17 cellular contexts compared by ENCODE assay signal in genomic region chr4:56930638-56931037, GRCh38. TPM values are rescaled to one million over a fixed set of nuclear protein-coding genes. Genes with fewer than 3 reads are reported as not detected.
DNase-seq lines count a peak whose midpoint lies in the region; ATAC-seq, FAIRE-seq and TF ChIP-seq lines count a peak whose summit lies in the region.
"Had no signal": no experiment of that assay in that cellular context is flagged by ENCODE, and none has a peak within 500 bp of the region (broad histone marks: within the 10 kb centered on the region; RNA-seq: fewer than 3 reads in every experiment).

No MANE protein-coding gene starts in this region.

- H3K4me2 ChIP-seq in HepG2 (ENCODE audit: low read depth, low read length): no peak overlapping the region
- H3K4me2 ChIP-seq: BLaER1 had no signal

- H3K27ac ChIP-seq in VCaP (peak overlapping the region; percentile 53), HepG2 (ENCODE audit: extremely low read length, insufficient read depth, low read length) (no peak overlapping the region), coronary artery (no peak overlapping the region)
- H3K27ac ChIP-seq: BLaER1, GM23248 had no signal

- TF ChIP-seq CTCF in VCaP (conservative IDR thresholded peaks at IDR 0.05): no peak
- no peak for TF ChIP-seq CTCF in HepG2 (CRISPR knock-in tag; IDR thresholded peaks at IDR 0.05)
- TF ChIP-seq CTCF in coronary artery (IDR thresholded peaks at IDR 0.05): no peak

- H3K27ac Mint-ChIP-seq in stimulated activated effector memory CD8-positive, alpha-beta T cell treated with anti-CD3 and anti-CD28 coated beads, Interleukin-12 subunit alpha, Interleukin-12 subunit beta, amount 100 ng/mL, for 72 hours: peak overlapping the region; percentile 10

- no peaks in the 10 kb centered on the region for H3K79me2 ChIP-seq in HepG2 (ENCODE audit: insufficient read depth, low read length)

- intact Hi-C loops in HepG2 (cut with micrococcal nuclease; ENCODE audit: unreplicated experiment): no loop called here

- in situ Hi-C loops in HepG2 (cut with HindIII; ENCODE audit: extremely low pct_ligation_motif_present, low pct_unique_long_range_greater_than_20kb): no loop called here

- CTCF ChIA-PET in HepG2 (lab: Yijun Ruan, JAX; ENCODE audit: low intra/inter-chr PET ratio, low total read pairs): no interaction called here

- TF ChIP-seq EP300 in HepG2 (IDR thresholded peaks at IDR 0.05; ENCODE audit: low read depth in 2 of 2, low read length in 2 of 2) (no peak), HepG2 (CRISPR knock-in tag; IDR thresholded peaks at IDR 0.05; ENCODE audit: borderline replicate concordance) (no peak)

- 87% methylated on average over 2 of the region's 7 CpGs for WGBS in HepG2 (ENCODE audit: low lambda C conversion rate)

- no peak overlapping the region for H3K4me3 Mint-ChIP-seq in stimulated activated effector memory CD8-positive, alpha-beta T cell treated with anti-CD3 and anti-CD28 coated beads, Interleukin-12 subunit alpha, Interleukin-12 subunit beta, amount 100 ng/mL, for 72 hours
- H3K4me3 Mint-ChIP-seq: CD8-positive, alpha-beta memory T cell had no signal

- no peaks in the 10 kb centered on the region for H3K4me1 ChIP-seq in HepG2 (ENCODE audit: insufficient read depth, low read length)
- H3K4me1 ChIP-seq: BLaER1, Caco-2 had no signal

- no peak for FAIRE-seq in HepG2 (lab: Jason Lieb, UNC)
- FAIRE-seq: H54 had no signal

- ATAC-seq in HepG2 (peak; percentile 29; the same call in 2 of the 3 replicates), GM21737 (IDR thresholded peaks at IDR 0.05; ENCODE audit: unreplicated experiment) (no peak)
- ATAC-seq in stimulated activated effector memory CD8-positive, alpha-beta T cell treated with anti-CD3 and anti-CD28 coated beads, Interleukin-12 subunit alpha, Interleukin-12 subunit beta, amount 100 ng/mL, for 72 hours: no peak
- ATAC-seq: HCT116 had no signal

- no peaks in the 10 kb centered on the region for H3K27me3 ChIP-seq in HepG2 (ENCODE audit: control insufficient read depth in 1 of 2, insufficient read depth in 2 of 2, low read length in 2 of 2)
- H3K27me3 ChIP-seq: BLaER1 had no signal

- H3K9ac ChIP-seq in HepG2 (ENCODE audit: insufficient read depth, low read depth, low read length): no peak overlapping the region
- H3K9ac ChIP-seq: BLaER1, GM23248 had no signal

- H2AFZ ChIP-seq in HepG2 (ENCODE audit: low read length): no peak overlapping the region
- H2AFZ ChIP-seq: GM23248 had no signal

- peak; percentile 32 for DNase-seq in activated CD8-positive, alpha-beta memory T cell treated with anti-CD3 and anti-CD28 coated beads for 24 hours
- no peak for DNase-seq in activated CD8-positive, alpha-beta memory T cell treated with anti-CD3 and anti-CD28 coated beads, Interleukin-2, amount 50 U/mL, for 4 hours
- no peak for DNase-seq in HepG2 (ENCODE audit: low spot score)
- no peak for DNase-seq in stimulated activated effector memory CD8-positive, alpha-beta T cell treated with anti-CD3 and anti-CD28 coated beads, Interleukin-12 subunit alpha, Interleukin-12 subunit beta, amount 100 ng/mL, for 72 hours (ENCODE audit: low spot score in 2 of 2)
- DNase-seq in coronary artery (ENCODE audit: low spot score): no peak
- DNase-seq: 8988T; AML-193; Caco-2; CD8-positive, alpha-beta memory T cell; GF-D8; GM23248; IMR-90 had no signal

- H3K36me3 ChIP-seq in HepG2 (replicated peaks in 1 of 2; ENCODE audit: control insufficient read depth in 1 of 2, insufficient read depth in 2 of 2, low read length in 2 of 2): peaks cover 10 to 36% of the 10 kb centered on the region in 2 experiments; a peak in 4 of 5 replicates

- H3K9me3 ChIP-seq in HepG2 (ENCODE audit: low read length): no peaks in the 10 kb centered on the region
- H3K9me3 ChIP-seq: BLaER1, Caco-2 had no signal

- H3K4me3 ChIP-seq in HepG2 (replicated peaks in 1 of 3; ENCODE audit: insufficient read depth in 1 of 3, low read depth in 2 of 3, low read length in 3 of 3) (no peak overlapping the region), coronary artery (no peak overlapping the region)
- H3K4me3 ChIP-seq: BLaER1, GM23248 had no signal

- TF ChIP-seq RAD21 in HepG2 (CRISPR knock-in tag; IDR thresholded peaks at IDR 0.05): no peak

- BruUV-seq in HepG2 (replicated peaks; lab: Mats Ljungman, UMichigan): no TSS peak

- no peaks in the 10 kb centered on the region for H3K9me3 Mint-ChIP-seq in stimulated activated effector memory CD8-positive, alpha-beta T cell treated with anti-CD3 and anti-CD28 coated beads, Interleukin-12 subunit alpha, Interleukin-12 subunit beta, amount 100 ng/mL, for 72 hours
- H3K9me3 Mint-ChIP-seq: CD8-positive, alpha-beta memory T cell had no signal

- peaks cover 82% of the 10 kb centered on the region for H3K36me3 Mint-ChIP-seq in stimulated activated effector memory CD8-positive, alpha-beta T cell treated with anti-CD3 and anti-CD28 coated beads, Interleukin-12 subunit alpha, Interleukin-12 subunit beta, amount 100 ng/mL, for 72 hours

- H4K20me1 ChIP-seq in HepG2 (ENCODE audit: insufficient read depth, low read length): no peaks in the 10 kb centered on the region; the same call in 1 of the 2 replicates

- TF ChIP-seq POLR2A in HepG2 (IDR thresholded peaks at IDR 0.05; ENCODE audit: insufficient read depth in 1 of 2, low read depth in 2 of 2, low read length in 2 of 2): no peak

- POLR2A ChIA-PET in HepG2 (lab: Yijun Ruan, JAX): no interaction called here

- H3K4me1 Mint-ChIP-seq in stimulated activated effector memory CD8-positive, alpha-beta T cell treated with anti-CD3 and anti-CD28 coated beads, Interleukin-12 subunit alpha, Interleukin-12 subunit beta, amount 100 ng/mL, for 72 hours: peaks cover 25% of the 10 kb centered on the region

RNA-seq across cellular contexts. Expression of gene REST, which starts 22.9 kb away (rescaled TPM):
- 22.4 and 30.4 TPM in 2 replicates for total RNA-seq in HepG2 (2016; rRNA removed; fragmentation: Illumina TruSeq; extraction: Trizol)
- 1.3 and 2.2 TPM in 2 replicates for total RNA-seq in HepG2 (2016; cell fraction: cytosol; rRNA removed; fragmentation: Illumina TruSeq; extraction: Trizol; ENCODE audit: low read depth)
- 21.3 and 29.2 TPM in 2 replicates for total RNA-seq in HepG2 (2016; cell fraction: insoluble cytoplasmic fraction; rRNA removed; fragmentation: Illumina TruSeq; extraction: Trizol)
- 7.4 TPM in 2 replicates for total RNA-seq in HepG2 (2016; cell fraction: membrane; rRNA removed; fragmentation: Illumina TruSeq; extraction: Trizol)
- total RNA-seq in HepG2 (2016; cell fraction: nucleus; rRNA removed; fragmentation: Illumina TruSeq; extraction: Trizol): 26.3 and 27.1 TPM in 2 replicates
- 9.4 and 12.7 TPM in 2 replicates for polyA plus RNA-seq in HepG2 (2011; rRNA removed)
- 4.1 and 6.6 TPM in 2 replicates for polyA plus RNA-seq in HepG2 (2011; cell fraction: cytosol; rRNA removed)
- 7.0 and 8.7 TPM in 2 replicates for polyA plus RNA-seq in HepG2 (2011; cell fraction: nucleus; rRNA removed)
- polyA plus RNA-seq in HepG2 (2012): 6.7 and 7.0 TPM in 2 replicates
- polyA plus RNA-seq in HepG2 (2016; cell fraction: cytosol; fragmentation: Illumina TruSeq; extraction: Trizol; ENCODE audit: low read depth): 0.28 and 0.45 TPM in 2 replicates
- polyA plus RNA-seq in HepG2 (2016; cell fraction: insoluble cytoplasmic fraction; fragmentation: Illumina TruSeq; extraction: Trizol; ENCODE audit: low read depth): 15.0 and 16.0 TPM in 2 replicates
- polyA plus RNA-seq in HepG2 (2016; cell fraction: membrane; fragmentation: Illumina TruSeq; extraction: Trizol; ENCODE audit: low read depth): 1.6 and 2.1 TPM in 2 replicates
- 13.9 and 14.9 TPM in 2 replicates for polyA plus RNA-seq in HepG2 (2016; cell fraction: nucleus; fragmentation: Illumina TruSeq; extraction: Trizol; ENCODE audit: insufficient read depth, low read depth)
- 40.5 and 55.7 TPM in 2 replicates for polyA minus RNA-seq in HepG2 (2011; rRNA and poly(A)+ RNA removed; ENCODE audit: low replicate concordance)
- polyA minus RNA-seq in HepG2 (2011; cell fraction: cytosol; rRNA and poly(A)+ RNA removed): 19.3 and 26.7 TPM in 2 replicates
- polyA minus RNA-seq in HepG2 (2011; cell fraction: nucleus; rRNA and poly(A)+ RNA removed): 40.7 and 46.9 TPM in 2 replicates

RNA-seq across cellular contexts. Expression of gene NOA1, which starts 46.8 kb away (rescaled TPM):
- 17.3 and 17.9 TPM in 2 replicates for total RNA-seq in HepG2 (2016; rRNA removed; fragmentation: Illumina TruSeq; extraction: Trizol)
- total RNA-seq in HepG2 (2016; cell fraction: cytosol; rRNA removed; fragmentation: Illumina TruSeq; extraction: Trizol; ENCODE audit: low read depth): 6.2 and 6.5 TPM in 2 replicates
- total RNA-seq in HepG2 (2016; cell fraction: insoluble cytoplasmic fraction; rRNA removed; fragmentation: Illumina TruSeq; extraction: Trizol): 16.6 and 19.0 TPM in 2 replicates
- 15.0 and 16.7 TPM in 2 replicates for total RNA-seq in HepG2 (2016; cell fraction: membrane; rRNA removed; fragmentation: Illumina TruSeq; extraction: Trizol)
- total RNA-seq in HepG2 (2016; cell fraction: nucleus; rRNA removed; fragmentation: Illumina TruSeq; extraction: Trizol): 10.8 and 13.0 TPM in 2 replicates
- polyA plus RNA-seq in HepG2 (2011; rRNA removed): 16.8 and 19.0 TPM in 2 replicates
- polyA plus RNA-seq in HepG2 (2011; cell fraction: cytosol; rRNA removed): 15.0 and 18.8 TPM in 2 replicates
- polyA plus RNA-seq in HepG2 (2011; cell fraction: nucleus; rRNA removed): 10.9 and 13.5 TPM in 2 replicates
- polyA plus RNA-seq in HepG2 (2012): 17.0 and 17.3 TPM in 2 replicates
- polyA plus RNA-seq in HepG2 (2016; cell fraction: cytosol; fragmentation: Illumina TruSeq; extraction: Trizol; ENCODE audit: low read depth): 5.1 and 5.7 TPM in 2 replicates
- polyA plus RNA-seq in HepG2 (2016; cell fraction: insoluble cytoplasmic fraction; fragmentation: Illumina TruSeq; extraction: Trizol; ENCODE audit: low read depth): 16.4 and 16.8 TPM in 2 replicates
- 10.3 and 12.9 TPM in 2 replicates for polyA plus RNA-seq in HepG2 (2016; cell fraction: membrane; fragmentation: Illumina TruSeq; extraction: Trizol; ENCODE audit: low read depth)
- polyA plus RNA-seq in HepG2 (2016; cell fraction: nucleus; fragmentation: Illumina TruSeq; extraction: Trizol; ENCODE audit: insufficient read depth, low read depth): 12.3 and 12.6 TPM in 2 replicates
- 10.2 and 23.1 TPM in 2 replicates for polyA minus RNA-seq in HepG2 (2011; rRNA and poly(A)+ RNA removed; ENCODE audit: low replicate concordance)
- 13.4 and 16.5 TPM in 2 replicates for polyA minus RNA-seq in HepG2 (2011; cell fraction: cytosol; rRNA and poly(A)+ RNA removed)
- polyA minus RNA-seq in HepG2 (2011; cell fraction: nucleus; rRNA and poly(A)+ RNA removed): 8.9 and 10.9 TPM in 2 replicates

RNA-seq across cellular contexts. Expression of gene POLR2B, which starts 48.1 kb away (rescaled TPM):
- 116 and 173 TPM in 2 replicates for total RNA-seq in HepG2 (2016; rRNA removed; fragmentation: Illumina TruSeq; extraction: Trizol)
- total RNA-seq in HepG2 (2016; cell fraction: cytosol; rRNA removed; fragmentation: Illumina TruSeq; extraction: Trizol; ENCODE audit: low read depth): 5.7 and 7.8 TPM in 2 replicates
- 121 and 171 TPM in 2 replicates for total RNA-seq in HepG2 (2016; cell fraction: insoluble cytoplasmic fraction; rRNA removed; fragmentation: Illumina TruSeq; extraction: Trizol)
- total RNA-seq in HepG2 (2016; cell fraction: membrane; rRNA removed; fragmentation: Illumina TruSeq; extraction: Trizol): 17.6 and 18.4 TPM in 2 replicates
- total RNA-seq in HepG2 (2016; cell fraction: nucleus; rRNA removed; fragmentation: Illumina TruSeq; extraction: Trizol): 86.8 and 93.4 TPM in 2 replicates
- polyA plus RNA-seq in HepG2 (2011; rRNA removed): 58.8 and 70.6 TPM in 2 replicates
- 25.1 and 35.1 TPM in 2 replicates for polyA plus RNA-seq in HepG2 (2011; cell fraction: cytosol; rRNA removed)
- 72.0 and 99.9 TPM in 2 replicates for polyA plus RNA-seq in HepG2 (2011; cell fraction: nucleus; rRNA removed)
- 51.0 and 61.5 TPM in 2 replicates for polyA plus RNA-seq in HepG2 (2012)
- 1.6 and 1.7 TPM in 2 replicates for polyA plus RNA-seq in HepG2 (2016; cell fraction: cytosol; fragmentation: Illumina TruSeq; extraction: Trizol; ENCODE audit: low read depth)
- 102 and 112 TPM in 2 replicates for polyA plus RNA-seq in HepG2 (2016; cell fraction: insoluble cytoplasmic fraction; fragmentation: Illumina TruSeq; extraction: Trizol; ENCODE audit: low read depth)
- 4.2 and 5.0 TPM in 2 replicates for polyA plus RNA-seq in HepG2 (2016; cell fraction: membrane; fragmentation: Illumina TruSeq; extraction: Trizol; ENCODE audit: low read depth)
- polyA plus RNA-seq in HepG2 (2016; cell fraction: nucleus; fragmentation: Illumina TruSeq; extraction: Trizol; ENCODE audit: insufficient read depth, low read depth): 114 and 116 TPM in 2 replicates
- 35.9 and 41.1 TPM in 2 replicates for polyA minus RNA-seq in HepG2 (2011; rRNA and poly(A)+ RNA removed; ENCODE audit: low replicate concordance)
- 34.6 and 36.8 TPM in 2 replicates for polyA minus RNA-seq in HepG2 (2011; cell fraction: cytosol; rRNA and poly(A)+ RNA removed)
- 84.8 and 90.8 TPM in 2 replicates for polyA minus RNA-seq in HepG2 (2011; cell fraction: nucleus; rRNA and poly(A)+ RNA removed)
